ENCODE assay signal across 8 cellular contexts in the genomic region with DNA sequence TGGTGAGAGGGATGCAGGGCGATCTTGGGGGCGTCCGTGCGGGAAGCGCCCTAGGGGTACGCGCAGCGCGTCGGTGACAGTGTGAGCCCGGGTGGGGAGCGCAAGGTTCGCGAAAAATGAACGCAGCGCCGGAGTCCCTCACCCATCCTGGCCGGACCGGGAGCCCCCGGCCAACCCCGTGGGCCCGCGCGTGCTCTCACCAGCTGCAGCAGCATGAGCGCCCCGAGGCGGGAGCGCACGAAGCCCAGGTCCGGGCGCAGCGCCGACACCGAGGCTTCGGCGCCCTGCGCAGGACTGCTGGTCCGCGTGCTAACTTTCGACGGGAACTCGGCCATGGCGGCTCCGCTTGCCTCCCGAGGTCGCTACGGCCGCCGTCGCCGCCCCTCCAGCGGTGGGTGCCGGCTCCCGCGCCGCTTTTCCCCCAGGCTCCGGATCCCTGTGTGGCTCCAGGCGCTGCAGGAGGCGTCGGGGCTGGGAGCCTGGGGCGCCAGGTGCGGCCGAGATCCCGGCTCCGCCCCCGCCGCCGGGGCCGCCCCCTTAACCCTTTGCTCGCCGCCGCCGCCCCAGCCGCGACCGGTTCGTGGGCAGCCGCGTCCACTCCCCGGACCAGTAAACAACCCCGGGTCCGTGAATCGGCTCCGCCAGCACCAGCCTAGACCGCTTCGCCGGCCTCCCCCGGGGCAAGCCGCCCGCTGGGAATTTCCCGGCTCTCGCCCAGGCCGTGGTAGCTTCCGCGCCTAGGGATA. TPM values are rescaled to one million over a fixed set of nuclear protein-coding genes. Genes with fewer than 3 reads are reported as not detected.
DNase-seq lines count a peak whose midpoint lies in the region; ATAC-seq and TF ChIP-seq lines count a peak whose summit lies in the region.

A gene with protein sequence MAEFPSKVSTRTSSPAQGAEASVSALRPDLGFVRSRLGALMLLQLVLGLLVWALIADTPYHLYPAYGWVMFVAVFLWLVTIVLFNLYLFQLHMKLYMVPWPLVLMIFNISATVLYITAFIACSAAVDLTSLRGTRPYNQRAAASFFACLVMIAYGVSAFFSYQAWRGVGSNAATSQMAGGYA (minus strand): TSS at position 467 of the 746 bp plus-strand sequence. CDS start 132 bp downstream, at position 335.

- H3K9me3 Mint-ChIP-seq in T-cell = no peaks in the 10 kb centered on the region

- H3K9me3 ChIP-seq in AG04450 (ENCODE audit: control insufficient read depth, insufficient read depth, low read length) = no peaks in the 10 kb centered on the region; the same call in 1 of the 2 replicates
- no peaks in the 10 kb centered on the region for H3K9me3 ChIP-seq in iPS-18c (ENCODE audit: control insufficient read depth, insufficient read depth, low read length)

- H3K4me3 ChIP-seq in AG04450 (ENCODE audit: low read depth, low read length) = peak within 1 kb of the TSS; percentile 48
- H3K4me3 ChIP-seq in brain microvascular endothelial cell (ENCODE audit: low read depth, low read length) = peak within 1 kb of the TSS; percentile 48
- peak within 1 kb of the TSS; percentile 83 for H3K4me3 ChIP-seq in iPS-18c (ENCODE audit: insufficient read depth, low read depth, low read length)

- DNase-seq in AG04450 (ENCODE audit: low read depth, low spot score) (no peak), T-cell (peak in 14 of 34 experiments; percentile 21 to 52 (median 38)), brain microvascular endothelial cell (no peak), sciatic nerve (ENCODE audit: low spot score) (no peak)

- no peaks in the 10 kb centered on the region for H3K36me3 Mint-ChIP-seq in T-cell

- no peak within 1 kb of the TSS for H3K27ac ChIP-seq in AG04450 (ENCODE audit: low read depth, low read length)
- H3K27ac ChIP-seq in brain microvascular endothelial cell = no peak within 1 kb of the TSS

- peaks cover 29 to 42% (median 40%) of the 10 kb centered on the region in 3 donors for H3K4me1 Mint-ChIP-seq in T-cell

- intact Hi-C loops in sciatic nerve (cut with DNase I) = no loop called here

- TF ChIP-seq CTCF in AG04450 (IDR thresholded peaks at IDR 0.05; ENCODE audit: low read depth, low read length) = no peak
- no peak for TF ChIP-seq CTCF in brain microvascular endothelial cell (IDR thresholded peaks at IDR 0.05; ENCODE audit: low read depth, low read length, missing control alignments)

- peaks cover 46% of the 10 kb centered on the region for H3K27me3 ChIP-seq in AG04450 (ENCODE audit: control insufficient read depth, insufficient read depth, low read length)
- peaks cover 15% of the 10 kb centered on the region for H3K27me3 ChIP-seq in brain microvascular endothelial cell (replicated peaks)

- POLR2A ChIA-PET in AG04450 (lab: Yijun Ruan, JAX) (no interaction called here), T-cell (lab: Charles Lee) (no interaction called here)

- no peaks in the 10 kb centered on the region for H3K36me3 ChIP-seq in brain microvascular endothelial cell (replicated peaks)

- H3K4me3 Mint-ChIP-seq in T-cell = peak within 1 kb of the TSS; percentile 71 to 89 (median 77)

- H3K27me3 Mint-ChIP-seq in T-cell = peaks cover 0 to 14% of the 10 kb centered on the region in 2 donors

- in situ Hi-C loops in brain microvascular endothelial cell (cut with HindIII; ENCODE audit: low pct_ligation_motif_present, low sequenced_read_pairs) = no loop called here

- H3K27ac Mint-ChIP-seq in T-cell = no peak within 1 kb of the TSS

- CTCF ChIA-PET in AG04450 (lab: Charles Lee) = no interaction called here
- CTCF ChIA-PET in T-cell (lab: Charles Lee) = no interaction called here

- peak; percentile 48 for ATAC-seq in GM21717 (IDR thresholded peaks at IDR 0.05; ENCODE audit: unreplicated experiment)
- peak; percentile 71 to 78 (median 75) for ATAC-seq in T-cell (replicated peaks in 1 of 4)
- ATAC-seq in sciatic nerve = peak; percentile 51
- ATAC-seq in HG02973 (IDR thresholded peaks at IDR 0.05; ENCODE audit: unreplicated experiment) = no peak
- no peak for ATAC-seq in HG02852 (IDR thresholded peaks at IDR 0.05; ENCODE audit: unreplicated experiment)

RNA-seq across cellular contexts. Expression of the gene that starts here (rescaled TPM):
- polyA plus RNA-seq in AG04450 (2011; rRNA removed) = 0.06 and 0.10 TPM in 2 replicates
- not detected in 2 replicates for polyA minus RNA-seq in AG04450 (2011; rRNA and poly(A)+ RNA removed)
- total RNA-seq in T-cell (1 to 10 TPM; 1.4 to 4.3 (median 3.3) TPM), sciatic nerve (121 TPM)

Comparison
In these comparisons a context has a peak if more than half of its experiments do, and no peak if none do; other contexts are left out.
1. RNA of the gene that starts here (total RNA-seq): 121 TPM in sciatic nerve (single experiment); 1.4 to 4.3 TPM in T-cell; every median in the first group is over 10 times any median in the second.
2. ATAC-seq: peak in GM21717 (single experiment), T-cell (4 of 4) and sciatic nerve (single experiment); none in HG02973 (single experiment) and HG02852 (single experiment).
3. Peak in every context shown above with its lines, with median percentiles within 50 percentile points of each other: H3K4me3 ChIP-seq.